Comparison of ENCODE assay signal across 13 cellular contexts in genomic region chr18:49565101-49565500, GRCh38. TPM values are rescaled to one million over a fixed set of nuclear protein-coding genes. Genes with fewer than 3 reads are reported as not detected.
"Had no signal": no experiment of that assay in that cellular context is flagged by ENCODE, and none has a peak within 500 bp of the region (broad histone marks: within the 10 kb centered on the region; RNA-seq: fewer than 3 reads in every experiment).

No MANE protein-coding gene starts in this region.

- H3K4me3 ChIP-seq: esophagus muscularis mucosa, mucosa of descending colon, right atrium auricular region had no signal

- ATAC-seq: left colon; mucosa of descending colon; natural killer cell; stimulated activated naive CD8-positive, alpha-beta T cell treated with anti-CD3 and anti-CD28 coated beads, Interleukin-15, Interleukin-2, amounts not matched to agents 100 U/mL and 50 U/mL, for 24 hours; T-helper 17 cell; WTC11 had no signal

- H3K9me3 ChIP-seq: esophagus muscularis mucosa, mucosa of descending colon, right atrium auricular region had no signal

- DNase-seq: activated CD4-positive, alpha-beta memory T cell treated with anti-CD3 and anti-CD28 coated beads, Interleukin-2, amount 10 ng/mL, durations not matched to agents 7 days and 5 days; activated CD4-positive, alpha-beta T cell treated with anti-CD3 and anti-CD28 coated beads for 4 hours; activated naive CD4-positive, alpha-beta T cell treated with anti-CD3 and anti-CD28 coated beads, Interleukin-2, amount 10 ng/mL, durations not matched to agents 7 days and 5 days; activated T-cell treated with anti-CD3 and anti-CD28 coated beads, Interleukin-2, amount 50 U/mL, for 24 hours; left colon; natural killer cell; stimulated activated naive CD8-positive, alpha-beta T cell treated with anti-CD3 and anti-CD28 coated beads, Interleukin-15, Interleukin-2, amounts not matched to agents 100 U/mL and 50 U/mL, for 24 hours; T-helper 17 cell; trophoblast cell had no signal

- H3K27ac ChIP-seq: esophagus muscularis mucosa, right atrium auricular region had no signal

- H3K36me3 ChIP-seq: esophagus muscularis mucosa, right atrium auricular region had no signal

RNA-seq across cellular contexts. Expression of gene LIPG, which starts 3.2 kb away (rescaled TPM):
- total RNA-seq: activated CD4-positive, alpha-beta memory T cell treated with anti-CD3 and anti-CD28 coated beads, Interleukin-2, amount 10 ng/mL, durations not matched to agents 7 days and 5 days; T-helper 17 cell had no signal
